Comparison of ENCODE assay signal across 1 cellular context in genomic region chr6:42243046-42243445, GRCh38.
TF ChIP-seq lines count a peak whose summit lies in the region.

No MANE protein-coding gene starts in this region.

TF ChIP-seq in GM23338, 12 proteins besides CTCF, POLR2A, EP300 and RAD21 (continued from another document):
- TF ChIP-seq, protein P1, sequence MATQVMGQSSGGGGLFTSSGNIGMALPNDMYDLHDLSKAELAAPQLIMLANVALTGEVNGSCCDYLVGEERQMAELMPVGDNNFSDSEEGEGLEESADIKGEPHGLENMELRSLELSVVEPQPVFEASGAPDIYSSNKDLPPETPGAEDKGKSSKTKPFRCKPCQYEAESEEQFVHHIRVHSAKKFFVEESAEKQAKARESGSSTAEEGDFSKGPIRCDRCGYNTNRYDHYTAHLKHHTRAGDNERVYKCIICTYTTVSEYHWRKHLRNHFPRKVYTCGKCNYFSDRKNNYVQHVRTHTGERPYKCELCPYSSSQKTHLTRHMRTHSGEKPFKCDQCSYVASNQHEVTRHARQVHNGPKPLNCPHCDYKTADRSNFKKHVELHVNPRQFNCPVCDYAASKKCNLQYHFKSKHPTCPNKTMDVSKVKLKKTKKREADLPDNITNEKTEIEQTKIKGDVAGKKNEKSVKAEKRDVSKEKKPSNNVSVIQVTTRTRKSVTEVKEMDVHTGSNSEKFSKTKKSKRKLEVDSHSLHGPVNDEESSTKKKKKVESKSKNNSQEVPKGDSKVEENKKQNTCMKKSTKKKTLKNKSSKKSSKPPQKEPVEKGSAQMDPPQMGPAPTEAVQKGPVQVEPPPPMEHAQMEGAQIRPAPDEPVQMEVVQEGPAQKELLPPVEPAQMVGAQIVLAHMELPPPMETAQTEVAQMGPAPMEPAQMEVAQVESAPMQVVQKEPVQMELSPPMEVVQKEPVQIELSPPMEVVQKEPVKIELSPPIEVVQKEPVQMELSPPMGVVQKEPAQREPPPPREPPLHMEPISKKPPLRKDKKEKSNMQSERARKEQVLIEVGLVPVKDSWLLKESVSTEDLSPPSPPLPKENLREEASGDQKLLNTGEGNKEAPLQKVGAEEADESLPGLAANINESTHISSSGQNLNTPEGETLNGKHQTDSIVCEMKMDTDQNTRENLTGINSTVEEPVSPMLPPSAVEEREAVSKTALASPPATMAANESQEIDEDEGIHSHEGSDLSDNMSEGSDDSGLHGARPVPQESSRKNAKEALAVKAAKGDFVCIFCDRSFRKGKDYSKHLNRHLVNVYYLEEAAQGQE (IDR thresholded peaks at IDR 0.05; ENCODE audit: unreplicated experiment): no peak
- no peak for TF ChIP-seq POLR2AphosphoS5 (IDR thresholded peaks at IDR 0.05; ENCODE audit: low read depth)
- no peak for TF ChIP-seq ZNF331 (CRISPR knock-in tag; IDR thresholded peaks at IDR 0.05; ENCODE audit: low read depth)
- TF ChIP-seq STAT1 (IDR thresholded peaks at IDR 0.05; ENCODE audit: unreplicated experiment): no peak
- TF ChIP-seq EZH2 (IDR thresholded peaks at IDR 0.05; ENCODE audit: low read depth, unreplicated experiment): no peak
- TF ChIP-seq ZNF114 (CRISPR knock-in tag; IDR thresholded peaks at IDR 0.05): no peak
- TF ChIP-seq JUNB (IDR thresholded peaks at IDR 0.05; ENCODE audit: unreplicated experiment): no peak
- no peak for TF ChIP-seq CREB1 (CRISPR knock-in tag; IDR thresholded peaks at IDR 0.05; ENCODE audit: low read depth)
